ENCODE assay signal across 1 cellular context in the genomic region with DNA sequence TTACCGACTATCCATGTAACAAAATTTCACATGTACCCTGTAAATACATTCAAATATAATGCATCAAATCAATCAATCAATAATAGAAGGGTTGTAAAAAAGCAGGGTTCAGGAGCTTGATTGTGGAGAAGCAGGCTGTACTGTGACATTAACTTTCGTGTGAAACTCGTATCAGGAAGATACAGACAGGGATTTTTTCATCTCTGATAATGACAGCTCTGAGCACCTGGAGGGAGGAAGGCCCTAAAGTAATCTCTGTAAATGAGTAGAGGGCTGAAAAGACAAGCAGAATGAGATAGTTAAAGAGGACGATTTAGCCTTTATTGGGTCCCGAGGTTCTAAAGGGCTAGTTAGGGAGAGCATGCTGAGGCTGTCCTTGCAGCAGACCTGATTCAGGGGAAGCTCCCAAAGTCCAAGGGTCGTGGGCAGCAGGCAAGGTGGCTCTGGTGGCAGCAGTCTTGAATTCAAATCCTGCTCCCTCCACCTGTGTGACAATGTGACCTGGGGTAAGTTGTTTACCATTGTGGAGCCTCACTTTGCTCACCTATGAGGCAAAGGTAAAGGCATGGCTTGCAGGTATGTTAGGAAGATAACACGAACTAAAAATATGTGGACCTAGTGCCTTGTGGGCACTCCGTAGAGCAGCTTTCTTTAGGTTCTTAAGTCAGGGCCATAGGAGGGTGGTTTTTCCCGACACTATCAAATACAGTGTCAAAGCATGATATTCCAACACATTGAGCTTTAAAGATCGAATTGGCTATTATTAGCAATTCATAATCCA.
TF ChIP-seq lines count a peak whose summit lies in the region.

No MANE protein-coding gene starts in this region.

TF ChIP-seq in K562, 482 proteins besides CTCF, POLR2A, EP300 and RAD21:
- TF ChIP-seq ZNF75A (CRISPR knock-in tag; IDR thresholded peaks at IDR 0.05) (no peak), RCOR1 (IDR thresholded peaks at IDR 0.05; ENCODE audit: borderline replicate concordance in 1 of 2, low read depth in 2 of 2, low read length in 2 of 2) (peak in 1 of 2 experiments; percentile 64; a peak in 1 of 4 replicates), ARID3A (IDR thresholded peaks at IDR 0.05; ENCODE audit: borderline replicate concordance, low read depth, low read length) (peak; percentile 29; the same call in 1 of the 2 replicates), CBFA2T2 (conservative IDR thresholded peaks at IDR 0.05) (peak; percentile 35; the same call in 1 of the 2 replicates), ZNF280B (CRISPR knock-in tag; IDR thresholded peaks at IDR 0.05) (no peak), TEAD4 (IDR thresholded peaks at IDR 0.05; ENCODE audit: low read length) (peak; percentile 31; the same call in 1 of the 2 replicates), TEAD4 (CRISPR knock-in tag; IDR thresholded peaks at IDR 0.05; ENCODE audit: borderline replicate concordance) (no peak), PML (IDR thresholded peaks at IDR 0.05; ENCODE audit: low read length) (no peak), CBFA2T3 (IDR thresholded peaks at IDR 0.05) (peak; percentile 65), TAL1 (IDR thresholded peaks at IDR 0.05) (peak; percentile 41; the same call in 1 of the 2 replicates)
- TF ChIP-seq, protein P1, sequence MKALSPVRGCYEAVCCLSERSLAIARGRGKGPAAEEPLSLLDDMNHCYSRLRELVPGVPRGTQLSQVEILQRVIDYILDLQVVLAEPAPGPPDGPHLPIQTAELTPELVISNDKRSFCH (CRISPR knock-in tag; IDR thresholded peaks at IDR 0.05): no peak
- TF ChIP-seq, protein P1 (tag; IDR thresholded peaks at IDR 0.05): peak; percentile 37; the same call in 1 of the 2 replicates
